ENCODE assay signal across 15 cellular contexts in the genomic region with DNA sequence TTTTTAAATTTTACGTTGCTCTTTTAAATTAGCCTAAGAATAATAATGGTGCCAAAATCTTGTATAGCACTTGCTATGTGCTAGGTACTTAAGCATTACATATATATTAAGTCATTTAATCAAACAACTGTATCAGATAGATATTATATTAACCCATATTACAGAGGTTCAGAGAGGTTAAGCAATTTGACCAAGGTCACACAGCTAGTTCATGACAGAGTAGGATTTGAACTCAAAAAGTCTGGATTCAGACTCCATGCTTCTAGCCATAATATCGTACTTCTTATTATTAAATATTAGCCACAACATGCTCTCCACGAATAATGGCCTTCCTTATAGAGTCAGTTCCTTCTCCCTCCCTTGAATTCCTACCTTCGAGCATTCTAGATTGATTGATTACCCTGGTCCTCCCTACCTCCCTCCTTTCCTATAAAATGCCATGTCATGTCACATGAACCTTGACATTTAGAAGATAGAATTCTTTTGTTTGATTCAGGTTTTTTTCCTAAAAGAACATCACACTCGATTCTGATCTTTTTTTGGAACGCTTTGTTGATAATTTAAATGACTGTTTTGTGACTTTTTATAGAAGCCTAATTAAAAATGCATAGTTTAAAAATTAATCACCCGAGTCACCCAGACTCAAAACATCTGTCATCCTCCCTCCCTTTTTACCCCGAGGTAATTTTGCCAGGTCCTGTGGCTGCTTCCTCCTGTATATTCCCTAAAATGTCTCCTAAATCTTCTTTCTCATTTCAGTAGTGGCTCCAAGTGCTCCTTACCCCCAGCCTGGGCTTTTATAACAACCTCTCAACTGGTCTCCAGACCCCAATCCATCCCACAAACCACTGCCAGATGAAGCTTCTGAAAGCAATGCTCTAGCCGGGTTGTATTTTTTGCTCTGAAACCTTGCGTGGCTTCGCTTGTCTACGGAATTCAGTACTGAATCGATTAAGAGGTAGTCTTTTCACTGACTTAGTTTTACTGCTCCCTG. TPM values are rescaled to one million over a fixed set of nuclear protein-coding genes. Genes with fewer than 3 reads are reported as not detected.
DNase-seq lines count a peak whose midpoint lies in the region; ATAC-seq, FAIRE-seq and TF ChIP-seq lines count a peak whose summit lies in the region.
"Had no signal": no experiment of that assay in that cellular context is flagged by ENCODE, and none has a peak within 500 bp of the region (broad histone marks: within the 10 kb centered on the region; RNA-seq: fewer than 3 reads in every experiment).

No MANE protein-coding gene starts in this region.

- no peak for TF ChIP-seq CTCF in A549 (IDR thresholded peaks at IDR 0.05)
- TF ChIP-seq CTCF in heart right ventricle (IDR thresholded peaks at IDR 0.05) = no peak
- no peak for TF ChIP-seq CTCF in RWPE1 (conservative IDR thresholded peaks at IDR 0.05; ENCODE audit: low read depth)

- no peak for FAIRE-seq in A549 (lab: Jason Lieb, UNC)
- FAIRE-seq: urothelium cell line had no signal

- no peak for ATAC-seq in A549
- no peak for ATAC-seq in heart right ventricle
- ATAC-seq: Right ventricle myocardium inferior had no signal

- no peak for TF ChIP-seq POLR2A in A549 (IDR thresholded peaks at IDR 0.05; ENCODE audit: low read length)

- intact Hi-C loops in heart right ventricle (cut with DNase I) = loop anchor here (2.0 to 10.0 kb wide), 11 partner anchors 113 to 453 kb away; a partner anchor contains a TSS

- H3K4me1 ChIP-seq in A549 (peaks cover 12% of the 10 kb centered on the region), mesodermal cell (ENCODE audit: control insufficient read depth, insufficient read depth, low read length, poor library complexity, severe bottlenecking) (peaks cover 7% of the 10 kb centered on the region), heart right ventricle (peaks cover 0 to 11% (median 3%) of the 10 kb centered on the region in 9 donors)

- TF ChIP-seq RAD21 in A549 (conservative IDR thresholded peaks at IDR 0.05 in 1 of 2, IDR thresholded peaks at IDR 0.05 in 1 of 2) = no peak

- no peaks in the 10 kb centered on the region for H3K36me3 ChIP-seq in mesodermal cell (ENCODE audit: control insufficient read depth, insufficient read depth, low read length)
- no peaks in the 10 kb centered on the region for H3K36me3 ChIP-seq in heart right ventricle

- H3K4me2 ChIP-seq in A549 = no peak overlapping the region; the same call in 2 of the 3 replicates

- H3K27me3 ChIP-seq in heart right ventricle = peaks cover 0 to 18% (median 4%) of the 10 kb centered on the region in 7 donors

- DNase-seq in A549 (ENCODE audit: low read depth in 1 of 2, low spot score in 1 of 2) (no peak), GM03348 (ENCODE audit: low spot score) (peak; percentile 38), astrocyte of the hippocampus (ENCODE audit: low read depth, low spot score) (peak; percentile 33), heart right ventricle (no peak), LoVo (ENCODE audit: low spot score) (no peak), RWPE1 (ENCODE audit: low spot score) (no peak)
- no peak for DNase-seq in central memory CD4-positive, alpha-beta T cell
- DNase-seq: activated CD8-positive, alpha-beta T cell treated with anti-CD3 and anti-CD28 coated beads, Interleukin-2, amount 10 ng/mL, durations not matched to agents 7 days and 5 days; activated effector memory CD4-positive, alpha-beta T cell treated with anti-CD3 and anti-CD28 coated beads, Interleukin-2, amount 50 U/mL, for 16 hours; NCI-H510A; stimulated activated CD4-positive, alpha-beta T cell treated with anti-CD3 and anti-CD28 coated beads, Interleukin-2, amount 100 ng/mL, for 48 hours had no signal

- peak overlapping the region; percentile 84 to 85 for H3K27ac ChIP-seq in A549
- peak overlapping the region; percentile 52 for H3K27ac ChIP-seq in mesodermal cell (ENCODE audit: low read depth, low read length, severe bottlenecking)
- H3K27ac ChIP-seq in heart right ventricle = no peak overlapping the region
- no peak overlapping the region for H3K27ac ChIP-seq in RWPE1

- no peak for TF ChIP-seq EP300 in A549 (IDR thresholded peaks at IDR 0.05)

- POLR2A ChIA-PET in A549 (lab: Yijun Ruan, JAX) (no interaction called here), RWPE1 (lab: Yijun Ruan, JAX; ENCODE audit: low non-redundant PET) (no interaction called here)

- H3K4me3 ChIP-seq in A549 (no peak overlapping the region), mesodermal cell (ENCODE audit: extremely low read depth, insufficient read depth, low read length, poor library complexity, severe bottlenecking) (no peak overlapping the region), heart right ventricle (no peak overlapping the region)
- H3K4me3 ChIP-seq: lung had no signal

- CTCF ChIA-PET in A549 (lab: Yijun Ruan, JAX) = interaction anchor here (0.6 to 6.6 kb wide), 34 partner anchors 7 to 453 kb away, joined by 3 to 54 read pairs (median 6); a partner anchor contains a TSS
- CTCF ChIA-PET in RWPE1 (lab: Yijun Ruan, JAX) = interaction anchor here (0.6 to 1.3 kb wide), 11 partner anchors 10 to 461 kb away, joined by 3 to 6 read pairs (median 3); no protein-coding TSS in a partner anchor

- WGBS in A549 (ENCODE audit: missing lambda C conversion rate) = 73% methylated on average over 13 of the region's 13 CpGs
- 80 to 81% methylated on average over 6 to 7 of the region's 13 CpGs for WGBS in mesodermal cell (ENCODE audit: insufficient coverage in 2 of 2), 2 experiments
- 81 to 86% methylated on average over 13 of the region's 13 CpGs for WGBS in heart right ventricle, 2 donors

- H3K9me3 ChIP-seq in A549 = peaks cover 16% of the 10 kb centered on the region
- peaks cover 15% of the 10 kb centered on the region for H3K9me3 ChIP-seq in mesodermal cell (ENCODE audit: control insufficient read depth, low read length)
- H3K9me3 ChIP-seq in heart right ventricle = peaks cover 0 to 9% (median 0%) of the 10 kb centered on the region in 11 donors

TF ChIP-seq in A549, 52 proteins besides CTCF, POLR2A, EP300 and RAD21:
- TF ChIP-seq, protein P1, sequence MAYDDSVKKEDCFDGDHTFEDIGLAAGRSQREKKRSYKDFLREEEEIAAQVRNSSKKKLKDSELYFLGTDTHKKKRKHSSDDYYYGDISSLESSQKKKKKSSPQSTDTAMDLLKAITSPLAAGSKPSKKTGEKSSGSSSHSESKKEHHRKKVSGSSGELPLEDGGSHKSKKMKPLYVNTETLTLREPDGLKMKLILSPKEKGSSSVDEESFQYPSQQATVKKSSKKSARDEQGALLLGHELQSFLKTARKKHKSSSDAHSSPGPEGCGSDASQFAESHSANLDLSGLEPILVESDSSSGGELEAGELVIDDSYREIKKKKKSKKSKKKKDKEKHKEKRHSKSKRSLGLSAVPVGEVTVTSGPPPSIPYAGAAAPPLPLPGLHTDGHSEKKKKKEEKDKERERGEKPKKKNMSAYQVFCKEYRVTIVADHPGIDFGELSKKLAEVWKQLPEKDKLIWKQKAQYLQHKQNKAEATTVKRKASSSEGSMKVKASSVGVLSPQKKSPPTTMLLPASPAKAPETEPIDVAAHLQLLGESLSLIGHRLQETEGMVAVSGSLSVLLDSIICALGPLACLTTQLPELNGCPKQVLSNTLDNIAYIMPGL (CRISPR knock-in tag; IDR thresholded peaks at IDR 0.05; ENCODE audit: borderline replicate concordance) = no peak
- no peak for TF ChIP-seq JUNB (IDR thresholded peaks at IDR 0.05)
- TF ChIP-seq MAFK (IDR thresholded peaks at IDR 0.05; ENCODE audit: partially characterized antibody) = peak; percentile 8
- TF ChIP-seq FOSB (CRISPR knock-in tag; IDR thresholded peaks at IDR 0.05) = no peak
- TF ChIP-seq ZFP36 (IDR thresholded peaks at IDR 0.05; ENCODE audit: borderline replicate concordance, partially characterized antibody) = peak; percentile 30
- no peak for TF ChIP-seq FOXS1 (CRISPR knock-in tag; IDR thresholded peaks at IDR 0.05)
- no peak for TF ChIP-seq RNF2 (IDR thresholded peaks at IDR 0.05; ENCODE audit: borderline replicate concordance, low read depth)
- peak; percentile 36; the same call in 1 of the 2 replicates for TF ChIP-seq KDM1A (IDR thresholded peaks at IDR 0.05; ENCODE audit: low read depth)
- no peak for TF ChIP-seq HDAC2 (IDR thresholded peaks at IDR 0.05)

RNA-seq across cellular contexts. Expression of a gene that starts 8.5 kb away (rescaled TPM):
- polyA plus RNA-seq in A549 (2011; rRNA removed) = 53.8 and 76.8 TPM in 2 replicates
- polyA plus RNA-seq in A549 (2012; cell fraction: cytosol; rRNA removed) = 70.4 and 74.2 TPM in 2 replicates
- 43.2 and 51.1 TPM in 2 replicates for polyA plus RNA-seq in A549 (2012; cell fraction: nucleus; rRNA removed)
- 117 to 121 TPM (median 120 TPM) in 3 replicates for polyA plus RNA-seq in A549 (2017; fragmentation: RNase III; extraction: RNeasy Plus Mini Kit Qiagen cat#74134 plus additional on column Dnase treatment)
- 20.3 and 20.7 TPM in 2 replicates for polyA minus RNA-seq in A549 (2011; rRNA and poly(A)+ RNA removed)
- 118 TPM for polyA plus RNA-seq in mesodermal cell (2013, experiment 1 of 2)
- 132 TPM for polyA plus RNA-seq in mesodermal cell (2013, experiment 2 of 2)
- total RNA-seq in heart right ventricle = 100 to 1,000 TPM in 1 of 10 donors, 10 to 100 TPM in 9; 76.6 to 103 (median 87.5) TPM
- 10 to 100 TPM; 39.0 to 85.3 TPM for polyA plus RNA-seq in heart right ventricle

Comparison
In these comparisons a context has a peak if more than half of its experiments do, and no peak if none do; other contexts are left out.
1. DNase-seq: peak in GM03348 (single experiment) and astrocyte of the hippocampus (single experiment); none in A549 (0 of 2), heart right ventricle (0 of 2), LoVo (single experiment), central memory CD4-positive, alpha-beta T cell (single experiment) and RWPE1 (single experiment).
2. H3K27ac ChIP-seq: peak in A549 (2 of 2) and mesodermal cell (single experiment); none in heart right ventricle (0 of 10) and RWPE1 (single experiment).